Comparison of ENCODE assay signal across 26 cellular contexts in the genomic region with DNA sequence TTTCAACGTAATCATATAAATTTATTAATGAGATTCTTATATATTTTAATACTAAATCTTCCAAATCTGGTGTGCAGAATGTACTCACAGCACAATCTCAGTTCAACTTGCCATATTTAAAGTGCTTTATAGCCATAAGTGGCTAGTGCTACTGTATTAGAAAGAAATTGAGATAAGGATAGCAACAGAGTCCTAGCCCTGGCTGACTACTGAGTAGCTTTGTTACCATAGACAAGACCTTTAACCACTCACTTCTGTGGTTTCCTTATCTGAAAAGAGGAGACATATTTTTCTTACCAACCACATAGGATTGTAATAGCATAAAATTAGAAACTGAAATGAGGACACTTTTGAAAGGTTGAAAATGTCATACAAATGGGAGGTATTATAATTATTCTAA. TPM values are rescaled to one million over a fixed set of nuclear protein-coding genes. Genes with fewer than 3 reads are reported as not detected.
DNase-seq lines count a peak whose midpoint lies in the region; ATAC-seq, FAIRE-seq and TF ChIP-seq lines count a peak whose summit lies in the region.
"Had no signal": no experiment of that assay in that cellular context is flagged by ENCODE, and none has a peak within 500 bp of the region (broad histone marks: within the 10 kb centered on the region; RNA-seq: fewer than 3 reads in every experiment).

No MANE protein-coding gene starts in this region.

- peaks cover 27% of the 10 kb centered on the region for H3K4me1 ChIP-seq in CD8-positive, alpha-beta memory T cell (ENCODE audit: insufficient read depth, low read length)
- peaks cover 18% of the 10 kb centered on the region for H3K4me1 ChIP-seq in astrocyte (ENCODE audit: insufficient read depth, low read length)

- H3K79me2 ChIP-seq in astrocyte (ENCODE audit: insufficient read depth, low read length): peaks cover 26% of the 10 kb centered on the region

- peaks cover 11% of the 10 kb centered on the region for H4K20me1 ChIP-seq in astrocyte (ENCODE audit: insufficient read depth, low read length)

- POLR2A ChIA-PET in CD8-positive, alpha-beta memory T cell (lab: Charles Lee): no interaction called here

- H3K4me1 Mint-ChIP-seq in CD8-positive, alpha-beta memory T cell: peaks cover 29 to 33% (median 32%) of the 10 kb centered on the region in 3 donors
- H3K4me1 Mint-ChIP-seq in astrocyte (ENCODE audit: low read depth, unreplicated experiment) (peaks cover 6% of the 10 kb centered on the region), memory B cell (peaks cover 22% of the 10 kb centered on the region)

- H3K27me3 Mint-ChIP-seq in CD8-positive, alpha-beta memory T cell: peaks cover 2 to 26% of the 10 kb centered on the region in 2 donors
- H3K27me3 Mint-ChIP-seq in astrocyte (ENCODE audit: low read depth, unreplicated experiment) (no peaks in the 10 kb centered on the region), memory B cell (peaks cover 2% of the 10 kb centered on the region)
- H3K27me3 Mint-ChIP-seq: activated CD4-positive, alpha-beta T cell treated with anti-CD3 and anti-CD28 coated beads for 36 hours; activated naive CD8-positive, alpha-beta T cell treated with anti-CD3 and anti-CD28 coated beads, Interleukin-2, amount 50 U/mL, for 24 hours had no signal

- no peak overlapping the region for H2AFZ ChIP-seq in astrocyte (ENCODE audit: low read depth, low read length)

- no peak overlapping the region for H3K9ac ChIP-seq in astrocyte (ENCODE audit: low read length)
- H3K9ac ChIP-seq: BLaER1 had no signal

- no peaks in the 10 kb centered on the region for H3K27me3 ChIP-seq in CD8-positive, alpha-beta memory T cell (ENCODE audit: insufficient read depth, low read length, poor library complexity, severe bottlenecking)
- H3K27me3 ChIP-seq in astrocyte (ENCODE audit: insufficient read depth, low read length): peaks cover 13% of the 10 kb centered on the region
- H3K27me3 ChIP-seq: BLaER1, upper lobe of left lung had no signal

- H3K27ac Mint-ChIP-seq in CD8-positive, alpha-beta memory T cell: peak overlapping the region in 5 of 8 donors; percentile 15 to 87 (median 63)
- H3K27ac Mint-ChIP-seq in astrocyte (ENCODE audit: unreplicated experiment) (no peak overlapping the region), memory B cell (peak overlapping the region; percentile 60)
- H3K27ac Mint-ChIP-seq: activated CD4-positive, alpha-beta T cell treated with anti-CD3 and anti-CD28 coated beads for 36 hours; activated naive CD8-positive, alpha-beta T cell treated with anti-CD3 and anti-CD28 coated beads, Interleukin-2, amount 50 U/mL, for 24 hours had no signal

- no peaks in the 10 kb centered on the region for H3K9me3 ChIP-seq in CD8-positive, alpha-beta memory T cell (ENCODE audit: low read length)
- no peaks in the 10 kb centered on the region for H3K9me3 ChIP-seq in astrocyte (ENCODE audit: insufficient read depth, low read depth, low read length)
- H3K9me3 ChIP-seq: BLaER1, MG63, upper lobe of left lung had no signal

- CTCF ChIA-PET in CD8-positive, alpha-beta memory T cell (lab: Charles Lee): no interaction called here

- peaks cover 1 to 13% (median 3%) of the 10 kb centered on the region in 3 donors for H3K36me3 Mint-ChIP-seq in CD8-positive, alpha-beta memory T cell
- peaks cover 2% of the 10 kb centered on the region for H3K36me3 Mint-ChIP-seq in astrocyte (ENCODE audit: low read depth, unreplicated experiment)
- peaks cover 2% of the 10 kb centered on the region for H3K36me3 Mint-ChIP-seq in memory B cell

- peaks cover 0 to 3% (median 0%) of the 10 kb centered on the region in 5 donors for H3K9me3 Mint-ChIP-seq in CD8-positive, alpha-beta memory T cell
- H3K9me3 Mint-ChIP-seq in astrocyte (ENCODE audit: unreplicated experiment) (no peaks in the 10 kb centered on the region), memory B cell (no peaks in the 10 kb centered on the region)
- H3K9me3 Mint-ChIP-seq: activated naive CD8-positive, alpha-beta T cell treated with anti-CD3 and anti-CD28 coated beads, Interleukin-2, amount 50 U/mL, for 24 hours had no signal

- H3K4me3 Mint-ChIP-seq in CD8-positive, alpha-beta memory T cell: peak overlapping the region in 1 of 7 donors; percentile 57
- no peak overlapping the region for H3K4me3 Mint-ChIP-seq in astrocyte (ENCODE audit: unreplicated experiment)
- no peak overlapping the region for H3K4me3 Mint-ChIP-seq in memory B cell
- H3K4me3 Mint-ChIP-seq: activated CD4-positive, alpha-beta T cell treated with anti-CD3 and anti-CD28 coated beads for 36 hours; activated naive CD8-positive, alpha-beta T cell treated with anti-CD3 and anti-CD28 coated beads, Interleukin-2, amount 50 U/mL, for 24 hours had no signal

- no peak for FAIRE-seq in astrocyte (lab: Jason Lieb, UNC)
- FAIRE-seq in GM12892 (lab: Jason Lieb, UNC): no peak
- FAIRE-seq: RCC 7860 had no signal

- peak in 1 of 5 donors; percentile 12 for DNase-seq in CD8-positive, alpha-beta memory T cell
- DNase-seq in Kasumi-1 (lab: John Stamatoyannopoulos, UW) (peak; percentile 5 to 13), astrocyte (ENCODE audit: low read depth) (peak; percentile 46), memory B cell (ENCODE audit: low spot score in 2 of 2) (no peak), DMS 273 treated with DMSO at 0.1 percent for 48 hours (lab: John Stamatoyannopoulos, UW) (no peak), GM12892 (ENCODE audit: insufficient read length) (no peak), NK-92 (lab: John Stamatoyannopoulos, UW; ENCODE audit: unreplicated experiment) (no peak)
- DNase-seq: ACHN; activated CD4-positive, alpha-beta T cell treated with anti-CD3 and anti-CD28 coated beads for 36 hours; activated gamma-delta T cell; activated naive CD8-positive, alpha-beta T cell treated with anti-CD3 and anti-CD28 coated beads, Interleukin-2, amount 50 U/mL, for 24 hours; Calu3; MG63; NCI-H146; NCI-H510A; occipital lobe; stimulated activated CD4-positive, alpha-beta T cell treated with anti-CD3 and anti-CD28 coated beads, Interleukin-2, amount 100 ng/mL, for 24 hours; upper lobe of left lung had no signal

- H3K36me3 ChIP-seq in CD8-positive, alpha-beta memory T cell (ENCODE audit: insufficient read depth, low read length): no peaks in the 10 kb centered on the region
- H3K36me3 ChIP-seq in astrocyte (ENCODE audit: insufficient read depth, low read length): no peaks in the 10 kb centered on the region
- H3K36me3 ChIP-seq: upper lobe of left lung had no signal

- TF ChIP-seq CTCF in astrocyte (IDR thresholded peaks at IDR 0.05; ENCODE audit: insufficient read depth, low read depth, low read length): no peak

- H3K4me3 ChIP-seq in CD8-positive, alpha-beta memory T cell (ENCODE audit: low read length): no peak overlapping the region
- no peak overlapping the region for H3K4me3 ChIP-seq in astrocyte (ENCODE audit: insufficient read depth, low read depth, low read length)
- H3K4me3 ChIP-seq: BLaER1, MG63, skin epidermis, upper lobe of left lung had no signal

- H3K4me2 ChIP-seq in astrocyte (ENCODE audit: low read length): no peak overlapping the region
- H3K4me2 ChIP-seq: BLaER1 had no signal

- TF ChIP-seq POLR2A in GM12892 (IDR thresholded peaks at IDR 0.05; ENCODE audit: low read depth, low read length): no peak

- H3K27ac ChIP-seq in CD8-positive, alpha-beta memory T cell (ENCODE audit: low read depth, low read length): no peak overlapping the region
- no peak overlapping the region for H3K27ac ChIP-seq in astrocyte (ENCODE audit: low read depth, low read length)
- H3K27ac ChIP-seq: BLaER1, skin epidermis, upper lobe of left lung had no signal

- ATAC-seq in memory B cell (ENCODE audit: low read depth) (no peak), GM19035 (IDR thresholded peaks at IDR 0.05; ENCODE audit: unreplicated experiment) (no peak)
- ATAC-seq: activated CD4-positive, alpha-beta T cell treated with anti-CD3 and anti-CD28 coated beads for 36 hours; activated naive CD8-positive, alpha-beta T cell treated with anti-CD3 and anti-CD28 coated beads, Interleukin-2, amount 50 U/mL, for 24 hours had no signal

RNA-seq across cellular contexts. Expression of a gene that starts 2.0 kb away (rescaled TPM):
- 10 to 100 TPM; 44.0 to 54.8 TPM for total RNA-seq in CD8-positive, alpha-beta memory T cell
- polyA plus RNA-seq in CD8-positive, alpha-beta memory T cell: 171 TPM
- 45.3 and 48.1 TPM in 2 replicates for total RNA-seq in astrocyte
- 53.2 TPM for polyA plus RNA-seq in GM12892 (2012; ENCODE audit: missing spikeins)

RNA-seq across cellular contexts. Expression of a gene that starts 30.3 kb away (rescaled TPM):
- total RNA-seq in CD8-positive, alpha-beta memory T cell: not detected
- not detected for polyA plus RNA-seq in CD8-positive, alpha-beta memory T cell
- total RNA-seq in astrocyte: not detected in 2 replicates
- 0.53 TPM for polyA plus RNA-seq in GM12892 (2012; ENCODE audit: missing spikeins)
- total RNA-seq: activated CD4-positive, alpha-beta T cell treated with anti-CD3 and anti-CD28 coated beads for 36 hours; fibroblast of lung; occipital lobe; SK-MEL-5; subcutaneous adipose tissue; T-helper 1 cell treated with Interleukin-12 subunit alpha and Interleukin-12 subunit beta and Interleukin-4 antibody, amounts not matched to agents 30 ng/mL and 1 ng/mL, for 36 hours had no signal
- polyA plus RNA-seq: fibroblast of lung had no signal

RNA-seq across cellular contexts. Expression of a gene that starts 32.5 kb away (rescaled TPM):
- under 1 TPM; 0.15 to 0.18 TPM for total RNA-seq in CD8-positive, alpha-beta memory T cell
- polyA plus RNA-seq in CD8-positive, alpha-beta memory T cell: 0.09 TPM
- total RNA-seq in astrocyte: 0.32 and 0.43 TPM in 2 replicates
- polyA plus RNA-seq in GM12892 (2012; ENCODE audit: missing spikeins): 0.06 TPM
- total RNA-seq: Calu3; fibroblast of lung; SK-MEL-5; T-helper 1 cell treated with Interleukin-12 subunit alpha and Interleukin-12 subunit beta and Interleukin-4 antibody, amounts not matched to agents 30 ng/mL and 1 ng/mL, for 36 hours had no signal
- polyA plus RNA-seq: fibroblast of lung had no signal

RNA-seq across cellular contexts. Expression of a gene that starts 59.9 kb away (rescaled TPM):
- total RNA-seq in CD8-positive, alpha-beta memory T cell: 1 to 10 TPM; 4.7 to 4.9 TPM
- polyA plus RNA-seq in CD8-positive, alpha-beta memory T cell: 4.2 TPM
- 32.1 and 36.3 TPM in 2 replicates for total RNA-seq in astrocyte
- 5.5 TPM for polyA plus RNA-seq in GM12892 (2012; ENCODE audit: missing spikeins)

Comparison
In these comparisons a context has a peak if more than half of its experiments do, and no peak if none do; other contexts are left out.
1. DNase-seq: peak in Kasumi-1 (2 of 2) and astrocyte (single experiment); none in memory B cell (0 of 2), DMS 273 treated with DMSO at 0.1 percent for 48 hours (single experiment), GM12892 (single experiment) and NK-92 (single experiment).